ENCODE assay signal across 20 cellular contexts in genomic region chr14:81561084-81561775, GRCh38.
"Had no signal": no experiment of that assay in that cellular context is flagged by ENCODE, and none has a peak within 500 bp of the region (broad histone marks: within the 10 kb centered on the region; RNA-seq: fewer than 3 reads in every experiment).

No MANE protein-coding gene starts in this region.

- H3K4me3 Mint-ChIP-seq: activated T-cell treated with anti-CD3 and anti-CD28 coated beads, Interleukin-2, amount 50 U/mL, for 72 hours; nephron progenitor cell had no signal

- H3K9me3 ChIP-seq: ascending aorta, prostate gland, right atrium auricular region, tibial artery had no signal

- H3K27me3 ChIP-seq: ascending aorta, right atrium auricular region, tibial artery had no signal

- H3K27ac ChIP-seq: ascending aorta, lower lobe of right lung, right atrium auricular region, tibial artery had no signal

- H3K36me3 ChIP-seq: ascending aorta, lower lobe of right lung, prostate gland, right atrium auricular region, tibial artery had no signal

- H3K4me1 ChIP-seq: ascending aorta, lower lobe of right lung, prostate gland, right atrium auricular region, tibial artery had no signal

- DNase-seq: activated CD4-positive, CD25-positive, alpha-beta regulatory T cell treated with anti-CD3 and anti-CD28 coated beads, Interleukin-2, amount 50 U/mL, for 72 hours; activated CD8-positive, alpha-beta memory T cell treated with anti-CD3 and anti-CD28 coated beads for 24 hours; activated CD8-positive, alpha-beta memory T cell treated with anti-CD3 and anti-CD28 coated beads, Interleukin-2, amount 50 U/mL, for 48 hours; activated effector memory CD4-positive, alpha-beta T cell treated with anti-CD3 and anti-CD28 coated beads, Interleukin-2, amount 50 U/mL, for 16 hours; activated naive CD4-positive, alpha-beta T cell treated with anti-CD3 and anti-CD28 coated beads, Interleukin-2, amount 50 U/mL, for 16 hours; activated T-cell treated with anti-CD3 and anti-CD28 coated beads, Interleukin-2, amount 50 U/mL, for 72 hours; cerebellar nuclear complex; effector CD4-positive, alpha-beta T cell; hypothalamus; lower lobe of right lung; nephron progenitor cell; stimulated activated CD4-positive, alpha-beta T cell treated with anti-CD3 and anti-CD28 coated beads, Interleukin-12 subunit alpha, Interleukin-12 subunit beta, amount 100 ng/mL, for 4 hours; stimulated activated CD4-positive, alpha-beta T cell treated with anti-CD3 and anti-CD28 coated beads, Interleukin-1b, Interleukin-23, amount 100 ng/mL, for 48 hours; stimulated activated CD8-positive, alpha-beta memory T cell treated with anti-CD3 and anti-CD28 coated beads, Interleukin-4, amount 100 ng/mL, for 48 hours; stimulated activated naive CD8-positive, alpha-beta T cell treated with anti-CD3 and anti-CD28 coated beads, Interleukin-15, Interleukin-2, amounts not matched to agents 100 U/mL and 50 U/mL, for 24 hours; substantia nigra; tibial artery had no signal

- ATAC-seq: activated T-cell treated with anti-CD3 and anti-CD28 coated beads, Interleukin-2, amount 50 U/mL, for 72 hours; lower lobe of right lung; stimulated activated naive CD8-positive, alpha-beta T cell treated with anti-CD3 and anti-CD28 coated beads, Interleukin-15, Interleukin-2, amounts not matched to agents 100 U/mL and 50 U/mL, for 24 hours had no signal

- H3K4me3 ChIP-seq: ascending aorta, lower lobe of right lung, prostate gland, right atrium auricular region, tibial artery had no signal

- H3K27ac Mint-ChIP-seq: activated T-cell treated with anti-CD3 and anti-CD28 coated beads, Interleukin-2, amount 50 U/mL, for 72 hours; nephron progenitor cell had no signal
